In the genomic region with DNA sequence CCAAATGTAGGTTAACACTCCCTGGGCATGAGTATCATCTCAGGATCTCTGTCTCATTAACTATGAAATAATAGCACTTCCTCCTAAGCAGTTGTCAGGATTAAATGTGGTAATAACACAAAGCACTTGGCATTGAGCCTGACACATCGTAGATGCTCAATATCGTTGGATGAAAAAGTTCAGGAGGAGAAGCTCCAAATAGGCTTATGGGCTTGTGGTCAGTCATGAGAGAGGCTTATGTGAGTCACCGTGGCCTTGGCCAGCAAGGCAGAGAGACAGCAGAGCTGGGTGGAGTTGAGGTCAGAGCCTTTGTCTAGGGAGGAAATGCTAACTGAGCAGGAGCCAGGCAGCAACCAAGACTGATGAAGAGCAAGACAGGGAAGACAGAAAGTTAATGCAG, we compare ENCODE assay signal across 8 cellular contexts.
A peak's percentile ranks its signal among the peaks of the same experiment; 100 is the strongest.
DNase-seq lines count a peak whose midpoint lies in the region; ATAC-seq, FAIRE-seq and TF ChIP-seq lines count a peak whose summit lies in the region.

No MANE protein-coding gene starts in this region.

- 50% methylated on average over 3 of the region's 3 CpGs for WGBS in GM12878 (ENCODE audit: insufficient coverage, insufficient replicate concordance, low lambda C conversion rate, missing lambda C conversion rate)
- 3% methylated on average over 3 of the region's 3 CpGs for WGBS in mesenchymal stem cell

- H4K91ac ChIP-seq in mesenchymal stem cell (ENCODE audit: low read length): no peak overlapping the region

- peak; percentile 67 to 78 for DNase-seq in Kasumi-1 (lab: John Stamatoyannopoulos, UW)
- DNase-seq in GM12878 (ENCODE audit: low read depth, low spot score): no peak
- peak; percentile 96 for DNase-seq in mesenchymal stem cell
- DNase-seq in NCI-H1694 (lab: John Stamatoyannopoulos, UW): no peak
- DNase-seq in stimulated activated CD4-positive, alpha-beta T cell treated with anti-CD3 and anti-CD28 coated beads, Interleukin-2, amount 100 ng/mL, for 48 hours: no peak
- DNase-seq in hippocampal formation (lab: John Stamatoyannopoulos, UW): no peak
- no peak for DNase-seq in posterior cingulate gyrus

- no peaks in the 10 kb centered on the region for H4K20me1 ChIP-seq in BLaER1 treated with 17β-estradiol and CSF1 and Interleukin-3, amounts not matched to agents 10 nM and 100 nM
- H4K20me1 ChIP-seq in GM12878 (ENCODE audit: control insufficient read depth, insufficient read depth): no peaks in the 10 kb centered on the region

- H3K79me2 ChIP-seq in GM12878 (ENCODE audit: control insufficient read depth, insufficient read depth, low read length): no peaks in the 10 kb centered on the region

- CTCF ChIA-PET in GM12878 (lab: Yijun Ruan, JAX): interaction anchor here (1.0 to 1.4 kb wide), 2 partner anchors 8 to 10 kb away, joined by 4 to 5 read pairs; no protein-coding TSS in a partner anchor

- H3K4me3 ChIP-seq in BLaER1 treated with 17β-estradiol and CSF1 and Interleukin-3, amounts not matched to agents 10 nM and 100 nM: no peak overlapping the region
- H3K4me3 ChIP-seq in GM12878: no peak overlapping the region
- peak overlapping the region in 1 of 2 experiments; percentile 1 for H3K4me3 ChIP-seq in mesenchymal stem cell (ENCODE audit: insufficient read depth in 1 of 2, low read depth in 1 of 2, low read length in 2 of 2)

- TF ChIP-seq RAD21 in GM12878 (IDR thresholded peaks at IDR 0.05; ENCODE audit: insufficient read depth, low read depth, low read length): no peak

- TF ChIP-seq POLR2A in GM12878 (IDR thresholded peaks at IDR 0.05; ENCODE audit: low read depth, low read length): no peak

- FAIRE-seq in GM12878 (lab: Jason Lieb, UNC): no peak

- no peaks in the 10 kb centered on the region for H3K9me3 ChIP-seq in BLaER1 treated with 17β-estradiol and CSF1 and Interleukin-3, amounts not matched to agents 10 nM and 100 nM (replicated peaks in 1 of 11)
- H3K9me3 ChIP-seq in GM12878 (replicated peaks; ENCODE audit: control insufficient read depth, insufficient read depth, low read length): no peaks in the 10 kb centered on the region
- H3K9me3 ChIP-seq in mesenchymal stem cell (ENCODE audit: control insufficient read depth, low read length): no peaks in the 10 kb centered on the region

- H3K14ac ChIP-seq in mesenchymal stem cell (ENCODE audit: low read length in 2 of 2): no peak overlapping the region

- no peak overlapping the region for H2BK120ac ChIP-seq in mesenchymal stem cell (ENCODE audit: low read depth, low read length)

- H2BK15ac ChIP-seq in mesenchymal stem cell (ENCODE audit: low read depth, poor library complexity, severe bottlenecking): no peak overlapping the region

- POLR2A ChIA-PET in GM12878 (lab: Charles Lee): no interaction called here

- no peak overlapping the region for H3K23ac ChIP-seq in mesenchymal stem cell (ENCODE audit: low read length in 2 of 2)

- no TSS peak for BruUV-seq in GM12878 (replicated peaks; lab: Mats Ljungman, UMichigan)

- peak overlapping the region; percentile 30 to 91 (median 71) for H3K4me2 ChIP-seq in BLaER1 treated with 17β-estradiol and CSF1 and Interleukin-3, amounts not matched to agents 10 nM and 100 nM
- H3K4me2 ChIP-seq in GM12878 (ENCODE audit: control insufficient read depth, insufficient read depth) (no peak overlapping the region), mesenchymal stem cell (ENCODE audit: low read length, poor library complexity, severe bottlenecking) (no peak overlapping the region)

- no peaks in the 10 kb centered on the region for H3K27me3 ChIP-seq in BLaER1 treated with 17β-estradiol and CSF1 and Interleukin-3, amounts not matched to agents 10 nM and 100 nM
- H3K27me3 ChIP-seq in GM12878 (replicated peaks in 1 of 2; ENCODE audit: control insufficient read depth in 2 of 2, insufficient read depth in 2 of 2, low read length in 1 of 2) (no peaks in the 10 kb centered on the region), mesenchymal stem cell (ENCODE audit: control insufficient read depth in 1 of 2, insufficient read depth in 1 of 2, low read length in 2 of 2) (no peaks in the 10 kb centered on the region)

- H2AK5ac ChIP-seq in mesenchymal stem cell (ENCODE audit: low read length, severe bottlenecking): no peak overlapping the region

- peak; percentile 41 for ATAC-seq in GM12878

- H3K27ac ChIP-seq in BLaER1 treated with 17β-estradiol and CSF1 and Interleukin-3, amounts not matched to agents 10 nM and 100 nM: peak overlapping the region in 9 of 11 experiments; percentile 17 to 84 (median 67); a peak in 16 of 22 replicates
- H3K27ac ChIP-seq in GM12878 (ENCODE audit: control insufficient read depth, insufficient read depth) (no peak overlapping the region), mesenchymal stem cell (ENCODE audit: low read length, poor library complexity, severe bottlenecking) (peak overlapping the region; percentile 27)

- H3K4me1 ChIP-seq in BLaER1 treated with 17β-estradiol and CSF1 and Interleukin-3, amounts not matched to agents 10 nM and 100 nM: peaks cover 25 to 63% (median 40%) of the 10 kb centered on the region in 10 experiments
- H3K4me1 ChIP-seq in GM12878 (ENCODE audit: control insufficient read depth, insufficient read depth, low read length): peaks cover 5% of the 10 kb centered on the region; the same call in 1 of the 2 replicates
- peaks cover 18% of the 10 kb centered on the region for H3K4me1 ChIP-seq in mesenchymal stem cell (ENCODE audit: control insufficient read depth, insufficient read depth, low read depth, low read length)

- no peak overlapping the region for H3K4ac ChIP-seq in mesenchymal stem cell (ENCODE audit: low read depth in 1 of 2, low read length in 2 of 2)

- H3K36me3 ChIP-seq in BLaER1 treated with 17β-estradiol and CSF1 and Interleukin-3, amounts not matched to agents 10 nM and 100 nM: no peaks in the 10 kb centered on the region
- H3K36me3 ChIP-seq in GM12878 (ENCODE audit: control insufficient read depth in 2 of 2, insufficient read depth in 2 of 2, low read length in 1 of 2) (no peaks in the 10 kb centered on the region), mesenchymal stem cell (ENCODE audit: control insufficient read depth in 1 of 2, insufficient read depth in 2 of 2, low read depth in 1 of 2, low read length in 2 of 2) (no peaks in the 10 kb centered on the region)

- no peaks in the 10 kb centered on the region for H3K79me1 ChIP-seq in mesenchymal stem cell (replicated peaks; ENCODE audit: low read length, poor library complexity, severe bottlenecking)

- no peak for TF ChIP-seq CTCF in GM12878 (IDR thresholded peaks at IDR 0.05 in 2 of 3, conservative IDR thresholded peaks at IDR 0.05 in 1 of 3; ENCODE audit: control insufficient read depth in 2 of 3, extremely low read depth in 1 of 3, insufficient read depth in 1 of 3, low read depth in 3 of 3, low read length in 3 of 3)

- no peak overlapping the region for H4K8ac ChIP-seq in mesenchymal stem cell (ENCODE audit: low read length)

- in situ Hi-C loops in GM12878 (cut with MboI): no loop called here

- peak overlapping the region; percentile 58 to 71 for H3K18ac ChIP-seq in mesenchymal stem cell (ENCODE audit: low read depth in 1 of 2, low read length in 2 of 2)

- H3K9ac ChIP-seq in BLaER1 treated with 17β-estradiol and CSF1 and Interleukin-3, amounts not matched to agents 10 nM and 100 nM: peak overlapping the region in 6 of 11 experiments; percentile 20 to 70 (median 52); a peak in 9 of 22 replicates
- no peak overlapping the region for H3K9ac ChIP-seq in GM12878 (ENCODE audit: control insufficient read depth, insufficient read depth, low read length)
- H3K9ac ChIP-seq in mesenchymal stem cell (ENCODE audit: low read length): peak overlapping the region; percentile 34

- TF ChIP-seq EP300 in GM12878 (IDR thresholded peaks at IDR 0.05; ENCODE audit: borderline replicate concordance in 1 of 2, control insufficient read depth in 1 of 2, low read depth in 2 of 2, low read length in 2 of 2): no peak

- H2BK12ac ChIP-seq in mesenchymal stem cell (ENCODE audit: low read length in 2 of 2): no peak overlapping the region

- SMC1A ChIA-PET in GM12878 (lab: Charles Lee; ENCODE audit: uncharacterized antibody, unreplicated experiment): interaction anchor here (1.0 to 1.3 kb wide), 2 partner anchors 12 to 20 kb away, joined by 3 read pairs; no protein-coding TSS in a partner anchor

- intact Hi-C loops in GM12878 (cut with micrococcal nuclease; ENCODE audit: unreplicated experiment): no loop called here
- intact Hi-C loops in posterior cingulate gyrus (cut with DNase I): no loop called here

- H2BK5ac ChIP-seq in mesenchymal stem cell (ENCODE audit: low read depth, low read length, poor library complexity, severe bottlenecking): no peak overlapping the region

- RAD21 ChIA-PET in GM12878 (lab: Charles Lee; ENCODE audit: unreplicated experiment): no interaction called here

- H2AFZ ChIP-seq in GM12878 (ENCODE audit: control insufficient read depth, low read depth, low read length) (no peak overlapping the region), mesenchymal stem cell (ENCODE audit: low read depth, low read length) (no peak overlapping the region)

TF ChIP-seq in GM12878, 131 proteins besides CTCF, POLR2A, EP300 and RAD21 (continues in another document):
- TF ChIP-seq SMC3 (IDR thresholded peaks at IDR 0.05; ENCODE audit: borderline replicate concordance, low read length) (no peak), EGR1 (IDR thresholded peaks at IDR 0.05; ENCODE audit: borderline replicate concordance in 1 of 2, low read depth in 2 of 2, low read length in 2 of 2) (no peak), BACH1 (IDR thresholded peaks at IDR 0.05; ENCODE audit: borderline replicate concordance) (no peak), NR2C1 (IDR thresholded peaks at IDR 0.05) (no peak)

Comparison
In these comparisons a context has a peak if more than half of its experiments do, and no peak if none do; other contexts are left out.
1. H3K4me2 ChIP-seq: peak in BLaER1 treated with 17β-estradiol and CSF1 and Interleukin-3, amounts not matched to agents 10 nM and 100 nM (11 of 11); none in GM12878 (single experiment) and mesenchymal stem cell (single experiment).
2. DNase-seq: peak in Kasumi-1 (2 of 2) and mesenchymal stem cell (single experiment); none in GM12878 (single experiment), NCI-H1694 (single experiment), stimulated activated CD4-positive, alpha-beta T cell treated with anti-CD3 and anti-CD28 coated beads, Interleukin-2, amount 100 ng/mL, for 48 hours (0 of 2), hippocampal formation (0 of 2) and posterior cingulate gyrus (0 of 10).